ENCODE assay signal across 11 cellular contexts in the genomic region with DNA sequence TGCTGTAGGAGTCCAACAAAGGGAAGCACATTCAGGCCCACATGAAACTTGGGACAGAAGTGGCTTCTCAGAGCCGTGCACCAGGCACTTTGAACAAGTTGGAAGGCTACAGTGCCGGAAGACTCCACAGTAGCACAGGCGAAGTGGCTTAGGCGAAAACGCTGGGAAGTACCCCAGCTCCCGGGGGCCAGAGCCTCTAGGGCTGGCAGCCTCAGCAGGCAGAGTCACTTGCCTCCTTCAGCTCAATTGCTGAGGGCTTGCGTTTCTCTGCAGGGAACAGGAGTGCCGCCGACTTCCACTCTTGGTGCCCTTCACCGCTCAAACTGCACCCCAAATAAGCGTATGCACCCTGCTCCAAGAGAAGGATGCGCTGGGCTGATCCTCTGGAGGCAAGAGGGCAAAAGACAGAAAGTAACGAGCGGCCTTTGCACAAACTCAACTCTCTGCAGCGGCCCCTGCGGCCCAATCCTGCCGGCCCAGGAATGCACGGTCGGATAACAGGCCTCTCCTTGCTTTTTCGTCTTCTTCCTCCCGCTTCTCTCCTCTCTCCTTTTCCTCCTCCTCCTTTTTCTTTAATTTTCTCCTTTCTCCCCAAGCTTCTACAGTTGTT. TPM values are rescaled to one million over a fixed set of nuclear protein-coding genes. Genes with fewer than 3 reads are reported as not detected.
DNase-seq lines count a peak whose midpoint lies in the region; ATAC-seq, FAIRE-seq and TF ChIP-seq lines count a peak whose summit lies in the region.
"Had no signal": no experiment of that assay in that cellular context is flagged by ENCODE, and none has a peak within 500 bp of the region (broad histone marks: within the 10 kb centered on the region; RNA-seq: fewer than 3 reads in every experiment).

No MANE protein-coding gene starts in this region.

- peaks cover 15 to 26% (median 19%) of the 10 kb centered on the region in 3 donors for H3K4me1 Mint-ChIP-seq in naive B cell
- H3K4me1 Mint-ChIP-seq in stimulated activated effector memory CD8-positive, alpha-beta T cell treated with anti-CD3 and anti-CD28 coated beads, Interleukin-12 subunit alpha, Interleukin-12 subunit beta, amount 100 ng/mL, for 72 hours, result peaks cover 9% of the 10 kb centered on the region

- no peak overlapping the region; the same call in 1 of the 2 replicates for H3K18ac ChIP-seq in H1 (ENCODE audit: extremely low read depth, low read length)

- H3K27ac Mint-ChIP-seq in naive B cell, result no peak overlapping the region
- H3K27ac Mint-ChIP-seq in stimulated activated effector memory CD8-positive, alpha-beta T cell treated with anti-CD3 and anti-CD28 coated beads, Interleukin-12 subunit alpha, Interleukin-12 subunit beta, amount 100 ng/mL, for 72 hours, result no peak overlapping the region

- peaks cover 45 to 74% (median 70%) of the 10 kb centered on the region in 3 donors for H3K27me3 Mint-ChIP-seq in naive B cell

- H2BK12ac ChIP-seq in H1 (ENCODE audit: low read depth, low read length), result 0 out of 2 replicates have a peak overlapping the region, but pooled peaks have one; percentile 3

- CTCF ChIA-PET in H1 (lab: Charles Lee; ENCODE audit: partially characterized antibody), result interaction anchor here (0.7 to 1.2 kb wide), 5 partner anchors 19 to 254 kb away, joined by 3 to 4 read pairs (median 3); no protein-coding TSS in a partner anchor

- no peak for FAIRE-seq in H1 (lab: Jason Lieb, UNC)

- H3K27ac ChIP-seq in ACC112 (ENCODE audit: low read depth, low read length), result 0 out of 2 replicates have a peak overlapping the region, but pooled peaks have one; percentile 53
- H3K27ac ChIP-seq in HUES48 (ENCODE audit: low read depth, low read length), result no peak overlapping the region
- no peak overlapping the region for H3K27ac ChIP-seq in H1 (ENCODE audit: low read depth, low read length)
- H3K27ac ChIP-seq in foreskin keratinocyte, result no peak overlapping the region

- no peaks in the 10 kb centered on the region for H3K27me3 ChIP-seq in ACC112 (ENCODE audit: insufficient read depth, low read length)
- H3K27me3 ChIP-seq in HUES48 (ENCODE audit: control insufficient read depth, insufficient read depth, low read length), result peaks cover 19% of the 10 kb centered on the region
- peaks cover 0 to 4% (median 1%) of the 10 kb centered on the region in 4 experiments; a peak in 2 of 7 replicates for H3K27me3 ChIP-seq in H1 (replicated peaks in 1 of 4; ENCODE audit: control insufficient read depth in 3 of 4, extremely low read depth in 1 of 4, insufficient read depth in 3 of 4, low read length in 3 of 4)
- H3K27me3 ChIP-seq in foreskin keratinocyte, result no peaks in the 10 kb centered on the region

- peaks cover 3 to 4% of the 10 kb centered on the region in 2 experiments for H4K20me1 ChIP-seq in H1 (replicated peaks in 1 of 2; ENCODE audit: control insufficient read depth in 1 of 2, insufficient read depth in 2 of 2, low read length in 2 of 2)

- peak overlapping the region in 5 of 8 donors; percentile 46 to 72 (median 65) for H3K4me3 Mint-ChIP-seq in naive B cell
- no peak overlapping the region for H3K4me3 Mint-ChIP-seq in stimulated activated effector memory CD8-positive, alpha-beta T cell treated with anti-CD3 and anti-CD28 coated beads, Interleukin-12 subunit alpha, Interleukin-12 subunit beta, amount 100 ng/mL, for 72 hours

- peaks cover 12% of the 10 kb centered on the region for H3K23me2 ChIP-seq in H1 (ENCODE audit: low read depth, low read length)

- H3K14ac ChIP-seq in H1 (ENCODE audit: insufficient read length), result no peak overlapping the region

- no peak overlapping the region for H4K5ac ChIP-seq in H1 (ENCODE audit: insufficient read length, low read depth, low read length)

- no peak overlapping the region for H2BK20ac ChIP-seq in H1 (ENCODE audit: low read length)

- no peak overlapping the region for H3K23ac ChIP-seq in H1 (ENCODE audit: insufficient read length)

- peaks cover 0 to 3% (median 1%) of the 10 kb centered on the region in 7 donors for H3K9me3 Mint-ChIP-seq in naive B cell
- no peaks in the 10 kb centered on the region for H3K9me3 Mint-ChIP-seq in stimulated activated effector memory CD8-positive, alpha-beta T cell treated with anti-CD3 and anti-CD28 coated beads, Interleukin-12 subunit alpha, Interleukin-12 subunit beta, amount 100 ng/mL, for 72 hours

- H3K4me3 ChIP-seq in ACC112 (ENCODE audit: low read depth, low read length) (no peak overlapping the region), HUES48 (ENCODE audit: low read depth, low read length) (peak overlapping the region; percentile 76), H1 (ENCODE audit: extremely low read depth in 1 of 4, insufficient read depth in 2 of 4, low read depth in 3 of 4, low read length in 4 of 4) (peak overlapping the region; percentile 55 to 82 (median 74))

- no peak overlapping the region for H3K9ac ChIP-seq in HUES48 (ENCODE audit: low read depth, low read length)
- no peak overlapping the region; a peak in 1 of 7 replicates for H3K9ac ChIP-seq in H1 (replicated peaks in 1 of 4; ENCODE audit: extremely low read depth in 1 of 4, low read depth in 3 of 4, low read length in 3 of 4)

- H4K8ac ChIP-seq in H1 (ENCODE audit: extremely low read depth, insufficient read depth, low read length), result peak overlapping the region; percentile 45; the same call in 1 of the 2 replicates

- H2AFZ ChIP-seq in ACC112 (ENCODE audit: low read length, unreplicated experiment) (no peak overlapping the region), H1 (ENCODE audit: low read length) (peak overlapping the region; percentile 85)

- no peak overlapping the region for H3K56ac ChIP-seq in H1 (replicated peaks; ENCODE audit: insufficient read length, low read depth, low read length)

- DNase-seq in H1 (ENCODE audit: low read depth in 1 of 2, low spot score in 2 of 2), result peak in 1 of 2 experiments; percentile 75
- DNase-seq in naive B cell, result no peak
- DNase-seq in NCI-H2196 treated with DMSO at 0.1 percent for 48 hours (lab: John Stamatoyannopoulos, UW; ENCODE audit: unreplicated experiment), result no peak
- no peak for DNase-seq in foreskin keratinocyte
- DNase-seq in stimulated activated effector memory CD8-positive, alpha-beta T cell treated with anti-CD3 and anti-CD28 coated beads, Interleukin-12 subunit alpha, Interleukin-12 subunit beta, amount 100 ng/mL, for 72 hours (ENCODE audit: low spot score in 2 of 2), result no peak
- DNase-seq in amygdala (lab: John Stamatoyannopoulos, UW), result no peak
- DNase-seq: NCI-H2171; NK-92 treated with Interleukin-12 subunit alpha and Interleukin-12 subunit beta, amount 100 ng/mL, for 24 hours had no signal

- peak overlapping the region; percentile 61; the same call in 1 of the 2 replicates for H2AK5ac ChIP-seq in H1 (ENCODE audit: low read depth, low read length)

- H3K4me2 ChIP-seq in H1 (ENCODE audit: insufficient read depth in 1 of 2, low read depth in 2 of 2, low read length in 2 of 2), result peak overlapping the region; percentile 76 to 80

- WGBS in H1 (ENCODE audit: extremely low coverage in 1 of 2, insufficient coverage in 1 of 2, insufficient read length in 1 of 2, insufficient replicate concordance in 2 of 2, low coverage in 1 of 2, low lambda C conversion rate in 2 of 2, missing lambda C conversion rate in 1 of 2), 2 experiments, result 26% methylated on average over 21 of the region's 21 CpGs; no CpG with 5 or more reads in 1 of the 2 experiments

- H3K9me3 ChIP-seq in HUES48 (ENCODE audit: control insufficient read depth, insufficient read depth, low read length), result no peaks in the 10 kb centered on the region
- no peaks in the 10 kb centered on the region for H3K9me3 ChIP-seq in H1 (ENCODE audit: insufficient read depth in 2 of 2, low read depth in 1 of 2, low read length in 1 of 2)

- TF ChIP-seq RAD21 in H1 (IDR thresholded peaks at IDR 0.05 in 1 of 2, conservative IDR thresholded peaks at IDR 0.05 in 1 of 2; ENCODE audit: low read depth in 2 of 2, low read length in 2 of 2), result peak; percentile 13 to 17; a peak in 1 of 4 replicates

- no peak overlapping the region for H2BK120ac ChIP-seq in H1 (replicated peaks; ENCODE audit: low read depth, low read length)

- peaks cover 30% of the 10 kb centered on the region for H3K4me1 ChIP-seq in ACC112 (ENCODE audit: control insufficient read depth, insufficient read depth, low read length, unreplicated experiment)
- peaks cover 17% of the 10 kb centered on the region for H3K4me1 ChIP-seq in HUES48 (ENCODE audit: control insufficient read depth, insufficient read depth, low read length)
- peaks cover 5 to 14% (median 12%) of the 10 kb centered on the region in 4 experiments for H3K4me1 ChIP-seq in H1 (replicated peaks in 1 of 4; ENCODE audit: control insufficient read depth in 3 of 4, insufficient read depth in 4 of 4, low read length in 3 of 4)
- no peaks in the 10 kb centered on the region for H3K4me1 ChIP-seq in foreskin keratinocyte

- no peaks in the 10 kb centered on the region for H3K36me3 Mint-ChIP-seq in naive B cell
- H3K36me3 Mint-ChIP-seq in stimulated activated effector memory CD8-positive, alpha-beta T cell treated with anti-CD3 and anti-CD28 coated beads, Interleukin-12 subunit alpha, Interleukin-12 subunit beta, amount 100 ng/mL, for 72 hours, result no peaks in the 10 kb centered on the region
- H3K36me3 Mint-ChIP-seq: activated naive CD4-positive, alpha-beta T cell treated with anti-CD3 and anti-CD28 coated beads, Interleukin-2, amount 50 U/mL, for 72 hours had no signal

- H4K91ac ChIP-seq in H1 (replicated peaks; ENCODE audit: insufficient read length, low read length), result no peak overlapping the region

- H3K4ac ChIP-seq in H1 (replicated peaks; ENCODE audit: insufficient read length, low read depth, low read length), result peak overlapping the region; percentile 64

- peak in 1 of 3 experiments; percentile 27; a peak in 2 of 4 replicates for TF ChIP-seq CTCF in H1 (IDR thresholded peaks at IDR 0.05; ENCODE audit: control extremely low read depth in 1 of 3, insufficient read depth in 1 of 3, low read depth in 1 of 3, low read length in 3 of 3)
- no peak for TF ChIP-seq CTCF in foreskin keratinocyte (conservative IDR thresholded peaks at IDR 0.05)

- no peaks in the 10 kb centered on the region for H3K79me1 ChIP-seq in H1 (ENCODE audit: low read depth, low read length)

- TF ChIP-seq EP300 in H1 (IDR thresholded peaks at IDR 0.05; ENCODE audit: borderline replicate concordance in 1 of 2, low read depth in 2 of 2, low read length in 2 of 2), result no peak

- ATAC-seq in naive B cell (ENCODE audit: low read depth in 2 of 2) (no peak), foreskin keratinocyte (no peak)
- ATAC-seq in stimulated activated effector memory CD8-positive, alpha-beta T cell treated with anti-CD3 and anti-CD28 coated beads, Interleukin-12 subunit alpha, Interleukin-12 subunit beta, amount 100 ng/mL, for 72 hours, result no peak

- POLR2A ChIA-PET in H1 (lab: Charles Lee; ENCODE audit: partially characterized antibody), result interaction anchor here (0.6 kb wide), 1 partner anchor 280 kb away, joined by 3 read pairs; no protein-coding TSS in a partner anchor

- H2BK5ac ChIP-seq in H1 (ENCODE audit: low read depth, low read length), result no peak overlapping the region

- H2BK15ac ChIP-seq in H1 (ENCODE audit: low read length), result no peak overlapping the region

- H3K79me2 ChIP-seq in ACC112 (ENCODE audit: control insufficient read depth, insufficient read depth, low read length, unreplicated experiment), result peaks cover 37% of the 10 kb centered on the region
- 0 out of 4 replicates have a peak, but pooled peaks cover 0 to 4% of the 10 kb centered on the region in 2 experiments for H3K79me2 ChIP-seq in H1 (ENCODE audit: control insufficient read depth in 1 of 2, insufficient read depth in 2 of 2, low read length in 2 of 2)

- TF ChIP-seq POLR2A in H1 (IDR thresholded peaks at IDR 0.05; ENCODE audit: control extremely low read depth in 1 of 2, low read depth in 2 of 2, low read length in 2 of 2), result 0 out of 3 replicates have a peak, but pooled peaks of 1 of the 2 experiments have one; percentile 17

- no peaks in the 10 kb centered on the region for H3K36me3 ChIP-seq in ACC112 (ENCODE audit: insufficient read depth, low read length)
- no peaks in the 10 kb centered on the region for H3K36me3 ChIP-seq in HUES48 (ENCODE audit: control insufficient read depth, insufficient read depth, low read length)
- no peaks in the 10 kb centered on the region for H3K36me3 ChIP-seq in H1 (ENCODE audit: control insufficient read depth in 2 of 4, insufficient read depth in 4 of 4, low read length in 3 of 4)

RNA-seq across cellular contexts. Expression of a gene that starts 1.2 kb away (rescaled TPM):
- 6.4 and 7.2 TPM in 2 replicates for total RNA-seq in H1 (2021; fragmentation: NEBNext Ultra II Directional; extraction: Animal tissue kit (Norgen Biotek cat#: 25700))
- polyA plus RNA-seq in H1 (2011; rRNA removed), result 3.7 and 4.9 TPM in 2 replicates
- 3.9 TPM for polyA plus RNA-seq in H1 (2011; cell fraction: cytosol; rRNA removed)
- 4.7 TPM for polyA plus RNA-seq in H1 (2011; cell fraction: nucleus; rRNA removed)
- polyA plus RNA-seq in H1 (2012, experiment 1 of 2), result 3.4 to 4.7 TPM (median 4.2 TPM) in 4 replicates
- polyA plus RNA-seq in H1 (2012, experiment 2 of 2), result 1.5 TPM
- 5.7 TPM for polyA plus RNA-seq in H1 (2013, experiment 1 of 2)
- 6.4 TPM for polyA plus RNA-seq in H1 (2013, experiment 2 of 2)
- polyA minus RNA-seq in H1 (2011; rRNA and poly(A)+ RNA removed), result 9.5 and 11.0 TPM in 2 replicates
- polyA minus RNA-seq in H1 (2011; cell fraction: cytosol; rRNA and poly(A)+ RNA removed), result 4.0 TPM
- 8.7 TPM for polyA minus RNA-seq in H1 (2011; cell fraction: nucleus; rRNA and poly(A)+ RNA removed)
- under 1 TPM in 1 of 6 donors, not detected in 5; 0.26 TPM for polyA plus RNA-seq in naive B cell (ENCODE audit: low read depth in 6 of 6)
- total RNA-seq in foreskin keratinocyte, result 6.5 and 7.1 TPM in 2 replicates
- 2.5 and 3.1 TPM in 2 replicates for polyA plus RNA-seq in foreskin keratinocyte
